4 cellular contexts compared by ENCODE assay signal in the genomic region with DNA sequence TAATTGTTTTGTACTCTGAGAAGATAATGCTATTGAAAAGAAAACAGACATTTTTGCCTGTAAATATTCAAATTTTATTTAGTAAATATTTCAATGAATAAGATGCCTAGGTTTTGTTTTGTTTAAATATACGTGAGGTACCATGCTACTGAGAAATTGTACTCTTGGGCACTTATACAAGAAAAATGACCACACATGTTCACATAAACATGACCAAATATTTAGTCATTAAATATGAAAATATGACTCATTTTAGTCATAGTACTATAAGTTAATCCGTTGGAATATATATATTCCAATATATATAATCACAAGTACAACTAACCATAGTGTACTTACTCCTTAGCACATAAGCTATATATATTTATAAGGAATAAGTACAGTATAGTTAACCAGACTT. TPM values are rescaled to one million over a fixed set of nuclear protein-coding genes. Genes with fewer than 3 reads are reported as not detected.
"Had no signal": no experiment of that assay in that cellular context is flagged by ENCODE, and none has a peak within 500 bp of the region (broad histone marks: within the 10 kb centered on the region; RNA-seq: fewer than 3 reads in every experiment).

No MANE protein-coding gene starts in this region.

- H3K4me3 ChIP-seq: GM12878 had no signal

- DNase-seq: GDM1, GF-D8 had no signal

- ATAC-seq: GM12878 had no signal

RNA-seq across cellular contexts. Expression of gene ZNF804A, which starts 56.7 kb away (rescaled TPM):
- total RNA-seq: G401 had no signal
